ENCODE assay signal across 8 cellular contexts in genomic region chr10:987635-987905, GRCh38. TPM values are rescaled to one million over a fixed set of nuclear protein-coding genes. Genes with fewer than 3 reads are reported as not detected.
A peak's percentile ranks its signal among the peaks of the same experiment; 100 is the strongest.
DNase-seq lines count a peak whose midpoint lies in the region; ATAC-seq and TF ChIP-seq lines count a peak whose summit lies in the region.

No MANE protein-coding gene starts in this region.

- intact Hi-C loops in heart right ventricle (cut with DNase I) (loop anchor here in 8 of 10 donors (5.0 to 10.0 kb wide), 7 partner anchors 50 to 475 kb away; partner anchors contain the start of gene LARP4B (in 5 of the 8)), cardiac septum (cut with DNase I) (loop anchor here (10.0 kb wide), 1 partner anchor 123 kb away; no protein-coding TSS in a partner anchor), posterior vena cava (cut with DNase I) (no loop called here)

- peaks cover 31% of the 10 kb centered on the region for H3K36me3 Mint-ChIP-seq in activated CD8-positive, alpha-beta T cell treated with anti-CD3 and anti-CD28 coated beads, Interleukin-2, amount 10 ng/mL, durations not matched to agents 7 days and 5 days (ENCODE audit: low read depth)
- H3K36me3 Mint-ChIP-seq in stimulated activated memory B cell treated with anti-CD40 and anti-IgM and Interleukin-4, amounts not matched to agents 10 μg/mL and 1 μg/mL and 100 μg/mL, for 72 hours = peaks cover 22% of the 10 kb centered on the region

- H3K4me1 ChIP-seq in heart right ventricle (peaks cover 9 to 39% (median 29%) of the 10 kb centered on the region in 9 donors), hepatocyte (ENCODE audit: insufficient read depth) (peaks cover 46% of the 10 kb centered on the region)

- H3K9me3 ChIP-seq in heart right ventricle (no peaks in the 10 kb centered on the region), hepatocyte (ENCODE audit: low read depth) (no peaks in the 10 kb centered on the region)

- H3K27ac Mint-ChIP-seq in activated CD8-positive, alpha-beta T cell treated with anti-CD3 and anti-CD28 coated beads, Interleukin-2, amount 10 ng/mL, durations not matched to agents 7 days and 5 days = peak overlapping the region; percentile 94
- H3K27ac Mint-ChIP-seq in stimulated activated memory B cell treated with anti-CD40 and anti-IgM and Interleukin-4, amounts not matched to agents 10 μg/mL and 1 μg/mL and 100 μg/mL, for 72 hours = peak overlapping the region; percentile 99

- H3K4me2 ChIP-seq in hepatocyte = peak overlapping the region; percentile 93

- WGBS in heart right ventricle, 2 donors = 2% methylated on average over 10 of the region's 10 CpGs
- WGBS in hepatocyte (ENCODE audit: low lambda C conversion rate, missing lambda C conversion rate) = 4% methylated on average over 10 of the region's 10 CpGs

- H3K27me3 ChIP-seq in heart right ventricle (no peaks in the 10 kb centered on the region), hepatocyte (no peaks in the 10 kb centered on the region)

- H2AFZ ChIP-seq in hepatocyte = peak overlapping the region; percentile 75

- TF ChIP-seq CTCF in heart right ventricle (IDR thresholded peaks at IDR 0.05) = no peak
- TF ChIP-seq CTCF in hepatocyte (IDR thresholded peaks at IDR 0.05; ENCODE audit: poor library complexity) = no peak

- peak overlapping the region; percentile 92 for H3K4me3 Mint-ChIP-seq in activated CD8-positive, alpha-beta T cell treated with anti-CD3 and anti-CD28 coated beads, Interleukin-2, amount 10 ng/mL, durations not matched to agents 7 days and 5 days
- peak overlapping the region; percentile 99 for H3K4me3 Mint-ChIP-seq in stimulated activated memory B cell treated with anti-CD40 and anti-IgM and Interleukin-4, amounts not matched to agents 10 μg/mL and 1 μg/mL and 100 μg/mL, for 72 hours

- no peaks in the 10 kb centered on the region for H3K9me3 Mint-ChIP-seq in activated CD8-positive, alpha-beta T cell treated with anti-CD3 and anti-CD28 coated beads, Interleukin-2, amount 10 ng/mL, durations not matched to agents 7 days and 5 days (ENCODE audit: insufficient read depth)
- no peaks in the 10 kb centered on the region for H3K9me3 Mint-ChIP-seq in stimulated activated memory B cell treated with anti-CD40 and anti-IgM and Interleukin-4, amounts not matched to agents 10 μg/mL and 1 μg/mL and 100 μg/mL, for 72 hours

- POLR2A ChIA-PET in activated CD8-positive, alpha-beta T cell treated with anti-CD3 and anti-CD28 coated beads, Interleukin-2, amount 10 ng/mL, durations not matched to agents 7 days and 5 days (lab: Charles Lee) = interaction anchor here (0.6 to 2.7 kb wide), 7 partner anchors 33 to 98 kb away, joined by 3 to 26 read pairs (median 3); partner anchors contain the start of genes IDI1, LARP4B and WDR37

- CTCF ChIA-PET in activated CD8-positive, alpha-beta T cell treated with anti-CD3 and anti-CD28 coated beads, Interleukin-2, amount 10 ng/mL, durations not matched to agents 7 days and 5 days (lab: Charles Lee) = interaction anchor here (1.4 to 1.5 kb wide), 2 partner anchors 54 to 87 kb away, joined by 3 to 4 read pairs; no protein-coding TSS in a partner anchor

- peak in 3 of 8 donors; percentile 19 to 36 (median 28) for ATAC-seq in heart right ventricle
- peak; percentile 4 for ATAC-seq in activated CD8-positive, alpha-beta T cell treated with anti-CD3 and anti-CD28 coated beads, Interleukin-2, amount 10 ng/mL, durations not matched to agents 7 days and 5 days
- no peak for ATAC-seq in stimulated activated memory B cell treated with anti-CD40 and anti-IgM and Interleukin-4, amounts not matched to agents 10 μg/mL and 1 μg/mL and 100 μg/mL, for 72 hours

- H3K27me3 Mint-ChIP-seq in activated CD8-positive, alpha-beta T cell treated with anti-CD3 and anti-CD28 coated beads, Interleukin-2, amount 10 ng/mL, durations not matched to agents 7 days and 5 days (ENCODE audit: low read depth) = no peaks in the 10 kb centered on the region
- no peaks in the 10 kb centered on the region for H3K27me3 Mint-ChIP-seq in stimulated activated memory B cell treated with anti-CD40 and anti-IgM and Interleukin-4, amounts not matched to agents 10 μg/mL and 1 μg/mL and 100 μg/mL, for 72 hours

- H3K27ac ChIP-seq in heart right ventricle (peak overlapping the region; percentile 86 to 97 (median 94)), hepatocyte (peak overlapping the region; percentile 98)

- H3K36me3 ChIP-seq in heart right ventricle (peaks cover 0 to 15% (median 0%) of the 10 kb centered on the region in 9 donors), hepatocyte (replicated peaks; ENCODE audit: insufficient read depth, low read depth) (no peaks in the 10 kb centered on the region)

- H4K20me1 ChIP-seq in hepatocyte (ENCODE audit: insufficient read depth, poor library complexity, severe bottlenecking) = peaks cover 12% of the 10 kb centered on the region

- peak overlapping the region; percentile 56 to 90 (median 80) for H3K4me3 ChIP-seq in heart right ventricle
- peak overlapping the region; percentile 83 for H3K4me3 ChIP-seq in hepatocyte

- H3K9me2 ChIP-seq in hepatocyte (replicated peaks; ENCODE audit: insufficient read depth) = no peaks in the 10 kb centered on the region

- peaks cover 35% of the 10 kb centered on the region for H3K4me1 Mint-ChIP-seq in activated CD8-positive, alpha-beta T cell treated with anti-CD3 and anti-CD28 coated beads, Interleukin-2, amount 10 ng/mL, durations not matched to agents 7 days and 5 days (ENCODE audit: low read depth)
- peaks cover 48% of the 10 kb centered on the region for H3K4me1 Mint-ChIP-seq in stimulated activated memory B cell treated with anti-CD40 and anti-IgM and Interleukin-4, amounts not matched to agents 10 μg/mL and 1 μg/mL and 100 μg/mL, for 72 hours

- peaks cover 51% of the 10 kb centered on the region for H3K79me2 ChIP-seq in hepatocyte

- DNase-seq in heart right ventricle (no peak), cardiac septum (ENCODE audit: low spot score) (no peak), hepatocyte (ENCODE audit: low spot score) (no peak), posterior vena cava (ENCODE audit: low spot score) (no peak), GM03348 (ENCODE audit: low spot score) (no peak), NCI-H1930 (lab: John Stamatoyannopoulos, UW) (no peak)
- no peak for DNase-seq in activated CD8-positive, alpha-beta T cell treated with anti-CD3 and anti-CD28 coated beads, Interleukin-2, amount 10 ng/mL, durations not matched to agents 7 days and 5 days

RNA-seq across cellular contexts. Expression of gene GTPBP4, which starts 0.7 kb away (rescaled TPM):
- total RNA-seq in heart right ventricle = 10 to 100 TPM; 25.0 to 41.4 (median 29.4) TPM
- 10 to 100 TPM; 13.0 to 44.9 TPM for polyA plus RNA-seq in heart right ventricle
- 33.1 TPM for total RNA-seq in cardiac septum
- total RNA-seq in activated CD8-positive, alpha-beta T cell treated with anti-CD3 and anti-CD28 coated beads, Interleukin-2, amount 10 ng/mL, durations not matched to agents 7 days and 5 days = 10 to 100 TPM; 66.0 to 67.1 TPM
- total RNA-seq in hepatocyte = 33.6 and 34.2 TPM in 2 replicates
- polyA plus RNA-seq in hepatocyte = 55.5 and 59.4 TPM in 2 replicates
- 10 to 100 TPM; 35.3 to 42.3 TPM for total RNA-seq in posterior vena cava

RNA-seq across cellular contexts. Expression of gene IDI2, which starts 38.1 kb away (rescaled TPM):
- total RNA-seq in heart right ventricle (1 to 10 TPM in 1 of 10 donors, under 1 TPM in 5, not detected in 4; 0.35 to 1.2 (median 0.49) TPM), cardiac septum (0.51 TPM), hepatocyte (0.33 TPM in 1 of 2 replicates, not detected in the other), posterior vena cava (not detected)
- polyA plus RNA-seq in heart right ventricle (under 1 TPM; 0.07 to 0.22 TPM), hepatocyte (0.29 TPM in 1 of 2 replicates, not detected in the other)
- not detected for total RNA-seq in activated CD8-positive, alpha-beta T cell treated with anti-CD3 and anti-CD28 coated beads, Interleukin-2, amount 10 ng/mL, durations not matched to agents 7 days and 5 days

RNA-seq across cellular contexts. Expression of gene LARP4B, which starts 56.1 kb away (rescaled TPM):
- total RNA-seq in heart right ventricle (10 to 100 TPM; 58.7 to 82.6 (median 65.8) TPM), cardiac septum (69.8 TPM), hepatocyte (38.5 and 43.4 TPM in 2 replicates), posterior vena cava (10 to 100 TPM; 49.6 to 57.8 TPM)
- polyA plus RNA-seq in heart right ventricle (10 to 100 TPM; 10.6 to 39.1 TPM), hepatocyte (23.9 and 28.4 TPM in 2 replicates)
- total RNA-seq in activated CD8-positive, alpha-beta T cell treated with anti-CD3 and anti-CD28 coated beads, Interleukin-2, amount 10 ng/mL, durations not matched to agents 7 days and 5 days = 100 to 1,000 TPM; 107 to 108 TPM

Comparison
In these comparisons a context has a peak if more than half of its experiments do, and no peak if none do; other contexts are left out.
1. intact Hi-C loops: an anchor here in heart right ventricle (5.0 to 10.0 kb wide) and cardiac septum (10.0 kb wide); none called in posterior vena cava.